Comparison of ENCODE assay signal across 13 cellular contexts in genomic region chr12:32681272-32681671, GRCh38. TPM values are rescaled to one million over a fixed set of nuclear protein-coding genes. Genes with fewer than 3 reads are reported as not detected.
DNase-seq lines count a peak whose midpoint lies in the region; ATAC-seq, FAIRE-seq and TF ChIP-seq lines count a peak whose summit lies in the region.
"Had no signal": no experiment of that assay in that cellular context is flagged by ENCODE, and none has a peak within 500 bp of the region (broad histone marks: within the 10 kb centered on the region; RNA-seq: fewer than 3 reads in every experiment).

No MANE protein-coding gene starts in this region.

- ATAC-seq in A549 (no peak), PC-3 (no peak), GM21528 (IDR thresholded peaks at IDR 0.05; ENCODE audit: low FRiP score, unreplicated experiment) (no peak), HG03097 (IDR thresholded peaks at IDR 0.05; ENCODE audit: low FRiP score, unreplicated experiment) (no peak)
- ATAC-seq: effector memory CD8-positive, alpha-beta T cell had no signal

- BruUV-seq in PC-3 (replicated peaks; lab: Mats Ljungman, UMichigan) = no TSS peak

- FAIRE-seq in A549 (lab: Jason Lieb, UNC) = no peak
- FAIRE-seq: HTR-8/SVneo had no signal

- peaks cover 38% of the 10 kb centered on the region for H3K36me3 ChIP-seq in DOHH2 (ENCODE audit: control insufficient read depth, low read length)
- H3K36me3 ChIP-seq in PC-3 (ENCODE audit: low read depth, low read length) = no peaks in the 10 kb centered on the region
- H3K36me3 ChIP-seq in iPS-18a (ENCODE audit: control insufficient read depth, low read depth, low read length) = peaks cover 4% of the 10 kb centered on the region

- TF ChIP-seq POLR2A in A549 (IDR thresholded peaks at IDR 0.05; ENCODE audit: low read length) = no peak

- H3K4me1 ChIP-seq in A549 = peaks cover 22% of the 10 kb centered on the region
- H3K4me1 ChIP-seq in DOHH2 (ENCODE audit: control insufficient read depth, low read length) = peaks cover 19% of the 10 kb centered on the region
- peaks cover 5% of the 10 kb centered on the region for H3K4me1 ChIP-seq in PC-3 (ENCODE audit: insufficient read depth, low read length)
- peaks cover 10% of the 10 kb centered on the region for H3K4me1 ChIP-seq in iPS-18a (ENCODE audit: control insufficient read depth, low read depth, low read length)

- no peak for TF ChIP-seq CTCF in A549 (IDR thresholded peaks at IDR 0.05)
- no peak for TF ChIP-seq CTCF in DOHH2 (IDR thresholded peaks at IDR 0.05; ENCODE audit: low read depth, low read length, poor library complexity, severe bottlenecking)
- TF ChIP-seq CTCF in PC-3 (conservative IDR thresholded peaks at IDR 0.05; ENCODE audit: low read depth, low read length) = no peak

- TF ChIP-seq EP300 in A549 (IDR thresholded peaks at IDR 0.05) = no peak

- DNase-seq in A549 (ENCODE audit: low read depth in 1 of 2, low spot score in 1 of 2) = no peak
- DNase-seq in PC-3 = no peak
- no peak for DNase-seq in A172 (ENCODE audit: low spot score)
- DNase-seq in DMS79 (lab: John Stamatoyannopoulos, UW) = no peak
- DNase-seq: effector memory CD8-positive, alpha-beta T cell; NCI-H2171; RPMI8226; spleen had no signal

- H3K4me3 ChIP-seq in A549 = peak overlapping the region; percentile 82; the same call in 1 of the 3 replicates
- H3K4me3 ChIP-seq in DOHH2 (ENCODE audit: low read length) = peak overlapping the region; percentile 86
- peak overlapping the region; percentile 88; the same call in 1 of the 2 replicates for H3K4me3 ChIP-seq in PC-3 (ENCODE audit: low read length)
- H3K4me3 ChIP-seq in iPS-18a (ENCODE audit: low read length) = peak overlapping the region; percentile 100

- H3K4me2 ChIP-seq in A549 (peak overlapping the region; percentile 85), DOHH2 (ENCODE audit: low read length) (peak overlapping the region; percentile 78), PC-3 (ENCODE audit: low read length) (peak overlapping the region; percentile 82)

- WGBS in A549 (ENCODE audit: missing lambda C conversion rate) = 88% methylated on average over 8 of the region's 11 CpGs

- H3K27me3 ChIP-seq in DOHH2 (ENCODE audit: control insufficient read depth, low read length) = no peaks in the 10 kb centered on the region
- H3K27me3 ChIP-seq in PC-3 (ENCODE audit: low read length) = no peaks in the 10 kb centered on the region
- H3K27me3 ChIP-seq in iPS-18a (ENCODE audit: control insufficient read depth, insufficient read depth, low read length) = no peaks in the 10 kb centered on the region
- H3K27me3 ChIP-seq: spleen had no signal

- POLR2A ChIA-PET in A549 (lab: Yijun Ruan, JAX) (no interaction called here), PC-3 (lab: Charles Lee; ENCODE audit: unreplicated experiment) (no interaction called here)

- peaks cover 5% of the 10 kb centered on the region; the same call in 1 of the 2 replicates for H3F3A ChIP-seq in DOHH2 (ENCODE audit: control insufficient read depth, insufficient read depth)
- no peaks in the 10 kb centered on the region for H3F3A ChIP-seq in PC-3 (ENCODE audit: low read length, unreplicated experiment)

- H3K27ac ChIP-seq in A549 (peak overlapping the region in 1 of 2 experiments; percentile 3; a peak in 1 of 6 replicates), DOHH2 (ENCODE audit: low read depth, low read length) (no peak overlapping the region), PC-3 (ENCODE audit: low read length) (no peak overlapping the region), iPS-18a (ENCODE audit: low read length) (no peak overlapping the region)

- H3K9me3 ChIP-seq in A549 (no peaks in the 10 kb centered on the region), DOHH2 (ENCODE audit: control insufficient read depth, insufficient read depth, low read length) (no peaks in the 10 kb centered on the region), PC-3 (ENCODE audit: low read length) (no peaks in the 10 kb centered on the region), iPS-18a (ENCODE audit: control insufficient read depth, low read depth, low read length) (no peaks in the 10 kb centered on the region)
- H3K9me3 ChIP-seq: spleen had no signal

- H2AFZ ChIP-seq in PC-3 (ENCODE audit: low read length) = no peak overlapping the region

- H3K79me2 ChIP-seq in DOHH2 (ENCODE audit: control insufficient read depth, low read length) = peaks cover 72% of the 10 kb centered on the region
- peaks cover 66% of the 10 kb centered on the region for H3K79me2 ChIP-seq in PC-3 (ENCODE audit: low read length)

- H4K20me1 ChIP-seq in DOHH2 (ENCODE audit: control insufficient read depth, insufficient read depth, low read depth, low read length) = peaks cover 4% of the 10 kb centered on the region; the same call in 1 of the 2 replicates
- H4K20me1 ChIP-seq in PC-3 (ENCODE audit: low read length) = peaks cover 26% of the 10 kb centered on the region

- H3K9me2 ChIP-seq in DOHH2 (replicated peaks; ENCODE audit: control insufficient read depth, low read length) (no peaks in the 10 kb centered on the region), PC-3 (replicated peaks; ENCODE audit: low read length) (no peaks in the 10 kb centered on the region)

- CTCF ChIA-PET in A549 (lab: Yijun Ruan, JAX) (interaction anchor here (0.6 to 0.7 kb wide), 3 partner anchors 9 to 1342 kb away, joined by 3 read pairs; no protein-coding TSS in a partner anchor), PC-3 (lab: Charles Lee) (no interaction called here)

- intact Hi-C loops in PC-3 (cut with micrococcal nuclease) = no loop called here

- TF ChIP-seq RAD21 in A549 (conservative IDR thresholded peaks at IDR 0.05 in 1 of 2, IDR thresholded peaks at IDR 0.05 in 1 of 2) = no peak

- no peak overlapping the region for H3K9ac ChIP-seq in PC-3 (ENCODE audit: low read length)
- no peak overlapping the region for H3K9ac ChIP-seq in iPS-18a (ENCODE audit: low read length)

TF ChIP-seq in A549, 52 proteins besides CTCF, POLR2A, EP300 and RAD21:
- TF ChIP-seq ZC3H11A (IDR thresholded peaks at IDR 0.05) = no peak
- TF ChIP-seq RNF2 (IDR thresholded peaks at IDR 0.05; ENCODE audit: borderline replicate concordance, low read depth) = no peak
- no peak for TF ChIP-seq PBX3 (IDR thresholded peaks at IDR 0.05)
- TF ChIP-seq CHD4 (IDR thresholded peaks at IDR 0.05; ENCODE audit: borderline replicate concordance) = no peak
- TF ChIP-seq ESRRA (IDR thresholded peaks at IDR 0.05; ENCODE audit: borderline replicate concordance, low read length) = no peak
- no peak for TF ChIP-seq NPAS2 (CRISPR knock-in tag; IDR thresholded peaks at IDR 0.05; ENCODE audit: borderline replicate concordance)
- no peak for TF ChIP-seq HOXB5 (CRISPR knock-in tag; IDR thresholded peaks at IDR 0.05)
- TF ChIP-seq CEBPB (IDR thresholded peaks at IDR 0.05) = no peak
- TF ChIP-seq TFCP2L1 (CRISPR knock-in tag; IDR thresholded peaks at IDR 0.05) = no peak
- TF ChIP-seq PHF8 (IDR thresholded peaks at IDR 0.05; ENCODE audit: borderline replicate concordance, low read depth) = no peak
- TF ChIP-seq BHLHE40 (IDR thresholded peaks at IDR 0.05; ENCODE audit: low read depth, low read length) = no peak
- TF ChIP-seq EHMT2 (IDR thresholded peaks at IDR 0.05; ENCODE audit: low read depth) = no peak
- no peak for TF ChIP-seq RARB (CRISPR knock-in tag; IDR thresholded peaks at IDR 0.05)
- TF ChIP-seq HDAC2 (IDR thresholded peaks at IDR 0.05) = no peak
- TF ChIP-seq TP53 (CRISPR knock-in tag; IDR thresholded peaks at IDR 0.05) = no peak
- no peak for TF ChIP-seq REST (IDR thresholded peaks at IDR 0.05)
- TF ChIP-seq JUNB (IDR thresholded peaks at IDR 0.05) = no peak

RNA-seq across cellular contexts. Expression of gene DNM1L, which starts 2.2 kb away (rescaled TPM):
- polyA plus RNA-seq in A549 (2011; rRNA removed) (101 and 121 TPM in 2 replicates), A549 (2017; fragmentation: RNase III; extraction: RNeasy Plus Mini Kit Qiagen cat#74134 plus additional on column Dnase treatment) (66.9 to 75.3 TPM (median 67.0 TPM) in 3 replicates)
- 35.5 and 47.2 TPM in 2 replicates for polyA plus RNA-seq in A549 (2012; cell fraction: cytosol; rRNA removed)
- polyA plus RNA-seq in A549 (2012; cell fraction: nucleus; rRNA removed) = 37.0 and 43.7 TPM in 2 replicates
- polyA minus RNA-seq in A549 (2011; rRNA and poly(A)+ RNA removed) = 56.8 and 73.5 TPM in 2 replicates
- total RNA-seq in PC-3 (2014; rRNA removed) = 29.9 and 38.7 TPM in 2 replicates
- total RNA-seq in A172 (2014; rRNA removed; shearing (Covaris generic)) = 66.1 and 75.1 TPM in 2 replicates
